15 cellular contexts compared by ENCODE assay signal in genomic region chr18:13268746-13269285, GRCh38. TPM values are rescaled to one million over a fixed set of nuclear protein-coding genes. Genes with fewer than 3 reads are reported as not detected.
A peak's percentile ranks its signal among the peaks of the same experiment; 100 is the strongest.
DNase-seq lines count a peak whose midpoint lies in the region; ATAC-seq and TF ChIP-seq lines count a peak whose summit lies in the region.
"Had no signal": no experiment of that assay in that cellular context is flagged by ENCODE, and none has a peak within 500 bp of the region (broad histone marks: within the 10 kb centered on the region; RNA-seq: fewer than 3 reads in every experiment).

No MANE protein-coding gene starts in this region.

- no CpG with 5 or more reads among the region's 2 CpGs for WGBS in neuronal stem cell (ENCODE audit: extremely low coverage in 2 of 2, insufficient read length in 2 of 2, insufficient replicate concordance in 1 of 2), 2 donors

- H3K14ac ChIP-seq in neuronal stem cell (ENCODE audit: low read length): no peak overlapping the region

- H3K27me3 ChIP-seq in subcutaneous abdominal adipose tissue (ENCODE audit: control insufficient read depth in 5 of 5, insufficient read depth in 4 of 5, low read length in 5 of 5) (no peaks in the 10 kb centered on the region), neuronal stem cell (ENCODE audit: control insufficient read depth in 3 of 3, insufficient read depth in 3 of 3, low read depth in 1 of 3, low read length in 3 of 3) (no peaks in the 10 kb centered on the region)
- H3K27me3 ChIP-seq: tibial nerve had no signal

- H4K8ac ChIP-seq in neuronal stem cell (ENCODE audit: low read depth, low read length): no peak overlapping the region

- no peak overlapping the region for H3K23ac ChIP-seq in neuronal stem cell (ENCODE audit: low read depth, low read length, poor library complexity)

- no peaks in the 10 kb centered on the region for H3K9me3 ChIP-seq in subcutaneous abdominal adipose tissue (ENCODE audit: control insufficient read depth in 5 of 5, low read length in 5 of 5)
- no peaks in the 10 kb centered on the region for H3K9me3 ChIP-seq in neuronal stem cell (replicated peaks in 1 of 2; ENCODE audit: control insufficient read depth in 2 of 2, insufficient read depth in 1 of 2, low read depth in 1 of 2, low read length in 2 of 2)
- H3K9me3 ChIP-seq: tibial nerve had no signal

- no peaks in the 10 kb centered on the region for H3K9me3 Mint-ChIP-seq in activated CD4-positive, alpha-beta T cell treated with anti-CD3 and anti-CD28 coated beads for 36 hours (ENCODE audit: low read depth)
- no peaks in the 10 kb centered on the region for H3K9me3 Mint-ChIP-seq in activated CD4-positive, alpha-beta T cell treated with anti-CD3 and anti-CD28 coated beads, Interleukin-2, amount 10 ng/mL, durations not matched to agents 24 days and 14 days
- H3K9me3 Mint-ChIP-seq in mesothelial cell of epicardium: no peaks in the 10 kb centered on the region
- H3K9me3 Mint-ChIP-seq: activated CD8-positive, alpha-beta T cell treated with anti-CD3 and anti-CD28 coated beads for 36 hours; activated naive CD4-positive, alpha-beta T cell treated with anti-CD3 and anti-CD28 coated beads, Interleukin-2, amount 50 U/mL, for 24 hours had no signal

- peaks cover 81% of the 10 kb centered on the region for H3K4me1 Mint-ChIP-seq in activated CD4-positive, alpha-beta T cell treated with anti-CD3 and anti-CD28 coated beads for 36 hours
- peaks cover 68% of the 10 kb centered on the region for H3K4me1 Mint-ChIP-seq in activated CD4-positive, alpha-beta T cell treated with anti-CD3 and anti-CD28 coated beads, Interleukin-2, amount 10 ng/mL, durations not matched to agents 24 days and 14 days
- peaks cover 57% of the 10 kb centered on the region for H3K4me1 Mint-ChIP-seq in mesothelial cell of epicardium

- no peak for DNase-seq in activated CD4-positive, alpha-beta T cell treated with anti-CD3 and anti-CD28 coated beads for 36 hours
- no peak for DNase-seq in activated CD4-positive, alpha-beta T cell treated with anti-CD3 and anti-CD28 coated beads, Interleukin-2, amount 10 ng/mL, durations not matched to agents 24 days and 14 days
- DNase-seq in astrocyte of the cerebellum (ENCODE audit: low read depth) (peak; percentile 4), mesothelial cell of epicardium (ENCODE audit: low spot score in 2 of 2, unreplicated experiment in 2 of 2) (no peak), neuronal stem cell (ENCODE audit: low spot score) (no peak)
- DNase-seq: 8988T, NCI-H2171 treated with DMSO at 0.1 percent for 48 hours, PC-3, T-helper 2 cell had no signal

- H3K27me3 Mint-ChIP-seq in activated CD4-positive, alpha-beta T cell treated with anti-CD3 and anti-CD28 coated beads for 36 hours: no peaks in the 10 kb centered on the region
- no peaks in the 10 kb centered on the region for H3K27me3 Mint-ChIP-seq in activated CD4-positive, alpha-beta T cell treated with anti-CD3 and anti-CD28 coated beads, Interleukin-2, amount 10 ng/mL, durations not matched to agents 24 days and 14 days
- no peaks in the 10 kb centered on the region for H3K27me3 Mint-ChIP-seq in mesothelial cell of epicardium (ENCODE audit: low read depth)
- H3K27me3 Mint-ChIP-seq: activated CD8-positive, alpha-beta T cell treated with anti-CD3 and anti-CD28 coated beads for 36 hours; activated naive CD4-positive, alpha-beta T cell treated with anti-CD3 and anti-CD28 coated beads, Interleukin-2, amount 50 U/mL, for 24 hours had no signal

- no peak overlapping the region for H2BK120ac ChIP-seq in neuronal stem cell (ENCODE audit: low read depth, low read length)

- H3K27ac Mint-ChIP-seq in activated CD4-positive, alpha-beta T cell treated with anti-CD3 and anti-CD28 coated beads for 36 hours: peak overlapping the region; percentile 47
- H3K27ac Mint-ChIP-seq in activated CD4-positive, alpha-beta T cell treated with anti-CD3 and anti-CD28 coated beads, Interleukin-2, amount 10 ng/mL, durations not matched to agents 24 days and 14 days: no peak overlapping the region
- peak overlapping the region; percentile 94 for H3K27ac Mint-ChIP-seq in mesothelial cell of epicardium

- no peaks in the 10 kb centered on the region for H3K79me1 ChIP-seq in neuronal stem cell (ENCODE audit: low read depth, low read length)

- no peak overlapping the region for H3K18ac ChIP-seq in neuronal stem cell (ENCODE audit: low read length)

- H3K9ac ChIP-seq in subcutaneous abdominal adipose tissue (ENCODE audit: low read length in 5 of 5): peak overlapping the region in 4 of 5 donors; percentile 8 to 48 (median 16)
- no peak overlapping the region for H3K9ac ChIP-seq in neuronal stem cell (ENCODE audit: low read depth, low read length, poor library complexity)

- H3K36me3 Mint-ChIP-seq in activated CD4-positive, alpha-beta T cell treated with anti-CD3 and anti-CD28 coated beads for 36 hours (ENCODE audit: low read depth): peaks cover 3% of the 10 kb centered on the region
- peaks cover 2% of the 10 kb centered on the region for H3K36me3 Mint-ChIP-seq in activated CD4-positive, alpha-beta T cell treated with anti-CD3 and anti-CD28 coated beads, Interleukin-2, amount 10 ng/mL, durations not matched to agents 24 days and 14 days (ENCODE audit: low read depth)
- H3K36me3 Mint-ChIP-seq in mesothelial cell of epicardium: no peaks in the 10 kb centered on the region

- H3K4me1 ChIP-seq in subcutaneous abdominal adipose tissue (ENCODE audit: control insufficient read depth in 5 of 5, insufficient read depth in 5 of 5, low read length in 5 of 5) (peaks cover 26 to 73% (median 67%) of the 10 kb centered on the region in 5 donors), neuronal stem cell (ENCODE audit: control insufficient read depth in 2 of 2, insufficient read depth in 1 of 2, low read depth in 1 of 2, low read length in 2 of 2) (peaks cover 0 to 5% of the 10 kb centered on the region in 2 donors)

- CTCF ChIA-PET in activated CD4-positive, alpha-beta T cell treated with anti-CD3 and anti-CD28 coated beads for 36 hours (lab: Charles Lee): interaction anchor here (1.0 to 2.1 kb wide), 3 partner anchors 10 to 167 kb away, joined by 3 to 6 read pairs (median 6); no protein-coding TSS in a partner anchor

- H3K4ac ChIP-seq in neuronal stem cell (ENCODE audit: low read length): no peak overlapping the region

- TF ChIP-seq CTCF in astrocyte of the cerebellum (IDR thresholded peaks at IDR 0.05; ENCODE audit: low read depth, low read length, missing control alignments) (no peak), mesothelial cell of epicardium (IDR thresholded peaks at IDR 0.05; ENCODE audit: unreplicated experiment) (no peak)

- H2AK5ac ChIP-seq in neuronal stem cell (ENCODE audit: low read depth, low read length): no peak overlapping the region

- no peak overlapping the region for H2BK15ac ChIP-seq in neuronal stem cell (ENCODE audit: low read length)

- H2AFZ ChIP-seq in neuronal stem cell (ENCODE audit: low read length): no peak overlapping the region

- in situ Hi-C loops in astrocyte of the cerebellum (cut with HindIII; ENCODE audit: low sequenced_read_pairs): no loop called here

- H3K4me3 Mint-ChIP-seq in activated CD4-positive, alpha-beta T cell treated with anti-CD3 and anti-CD28 coated beads for 36 hours: no peak overlapping the region
- no peak overlapping the region for H3K4me3 Mint-ChIP-seq in activated CD4-positive, alpha-beta T cell treated with anti-CD3 and anti-CD28 coated beads, Interleukin-2, amount 10 ng/mL, durations not matched to agents 24 days and 14 days
- no peak overlapping the region for H3K4me3 Mint-ChIP-seq in mesothelial cell of epicardium
- H3K4me3 Mint-ChIP-seq: activated CD8-positive, alpha-beta T cell treated with anti-CD3 and anti-CD28 coated beads for 36 hours had no signal

- no peak overlapping the region for H2BK5ac ChIP-seq in neuronal stem cell (ENCODE audit: low read length)

- H3K36me3 ChIP-seq in subcutaneous abdominal adipose tissue (ENCODE audit: control insufficient read depth in 5 of 5, insufficient read depth in 5 of 5, low read length in 5 of 5) (no peaks in the 10 kb centered on the region), neuronal stem cell (replicated peaks in 1 of 2; ENCODE audit: control insufficient read depth in 2 of 2, insufficient read depth in 2 of 2, low read length in 2 of 2) (no peaks in the 10 kb centered on the region)
- H3K36me3 ChIP-seq: tibial nerve had no signal

- H3K4me2 ChIP-seq in neuronal stem cell (ENCODE audit: insufficient read depth, low read length, poor library complexity, severe bottlenecking): no peak overlapping the region

- no peak overlapping the region for H3K4me3 ChIP-seq in astrocyte of the cerebellum (ENCODE audit: low read depth, low read length)
- no peak overlapping the region for H3K4me3 ChIP-seq in subcutaneous abdominal adipose tissue (ENCODE audit: low read depth in 1 of 5, low read length in 5 of 5)
- H3K4me3 ChIP-seq in neuronal stem cell (ENCODE audit: low read length in 2 of 2): no peak overlapping the region
- H3K4me3 ChIP-seq: tibial nerve had no signal

- intact Hi-C loops in activated CD4-positive, alpha-beta T cell treated with anti-CD3 and anti-CD28 coated beads for 36 hours (cut with DNase I, micrococcal nuclease): loop anchor here (5.0 to 10.0 kb wide), 7 partner anchors 43 to 424 kb away; no protein-coding TSS in a partner anchor
- intact Hi-C loops in activated CD4-positive, alpha-beta T cell treated with anti-CD3 and anti-CD28 coated beads, Interleukin-2, amount 10 ng/mL, durations not matched to agents 24 days and 14 days (cut with micrococcal nuclease): loop anchor here (5.0 kb wide), 4 partner anchors 43 to 318 kb away; no protein-coding TSS in a partner anchor

- POLR2A ChIA-PET in activated CD4-positive, alpha-beta T cell treated with anti-CD3 and anti-CD28 coated beads for 36 hours (lab: Charles Lee): no interaction called here

- peak overlapping the region; percentile 46 for H3K27ac ChIP-seq in subcutaneous abdominal adipose tissue (ENCODE audit: low read depth, low read length)
- H3K27ac ChIP-seq in neuronal stem cell (replicated peaks; ENCODE audit: low read length): no peak overlapping the region

- H2BK12ac ChIP-seq in neuronal stem cell (ENCODE audit: low read length): no peak overlapping the region

- H4K91ac ChIP-seq in neuronal stem cell (ENCODE audit: low read depth, low read length, poor library complexity): no peak overlapping the region

- no peak for ATAC-seq in activated CD4-positive, alpha-beta T cell treated with anti-CD3 and anti-CD28 coated beads for 36 hours
- ATAC-seq in GM18867 (IDR thresholded peaks at IDR 0.05; ENCODE audit: unreplicated experiment): no peak
- no peak for ATAC-seq in GM19463 (IDR thresholded peaks at IDR 0.05; ENCODE audit: unreplicated experiment)
- ATAC-seq: activated CD8-positive, alpha-beta T cell treated with anti-CD3 and anti-CD28 coated beads for 36 hours; PC-3 had no signal

RNA-seq across cellular contexts. Expression of gene LDLRAD4, which starts 50.3 kb away (rescaled TPM):
- 10 to 100 TPM; 29.3 to 32.2 TPM for total RNA-seq in activated CD4-positive, alpha-beta T cell treated with anti-CD3 and anti-CD28 coated beads for 36 hours
- total RNA-seq in activated CD4-positive, alpha-beta T cell treated with anti-CD3 and anti-CD28 coated beads, Interleukin-2, amount 10 ng/mL, durations not matched to agents 24 days and 14 days: 35.6 and 36.5 TPM in 2 replicates
- total RNA-seq in mesothelial cell of epicardium: 26.2 to 29.7 TPM (median 29.2 TPM) in 3 replicates
- polyA plus RNA-seq in neuronal stem cell (2013, experiment 1 of 2): 1.5 TPM
- 1.1 TPM for polyA plus RNA-seq in neuronal stem cell (2013, experiment 2 of 2)
- total RNA-seq: PC-3 had no signal
